1 cellular context compared by ENCODE assay signal in the genomic region with DNA sequence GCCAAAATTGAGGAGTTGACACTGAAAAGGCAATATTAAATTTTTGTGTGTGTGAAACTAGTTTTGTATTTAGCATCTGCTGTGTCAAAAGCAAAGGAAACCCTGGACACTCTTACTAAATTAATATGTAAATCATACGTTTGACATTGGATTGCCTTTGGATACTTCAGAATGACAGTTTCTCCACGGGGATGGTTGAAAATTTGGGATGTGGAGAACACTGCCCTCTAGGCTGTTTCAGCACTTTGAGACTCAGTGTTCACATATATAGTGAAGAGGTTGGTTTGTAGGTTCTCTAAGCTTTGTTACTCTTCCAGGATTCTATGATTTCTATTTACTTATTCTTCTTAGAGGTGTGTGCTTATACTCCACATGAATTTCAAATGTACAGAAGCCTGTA.
TF ChIP-seq lines count a peak whose summit lies in the region.

No MANE protein-coding gene starts in this region.

TF ChIP-seq in liver, 16 proteins besides CTCF, POLR2A, EP300 and RAD21 (continued from another document):
- TF ChIP-seq, protein P1, sequence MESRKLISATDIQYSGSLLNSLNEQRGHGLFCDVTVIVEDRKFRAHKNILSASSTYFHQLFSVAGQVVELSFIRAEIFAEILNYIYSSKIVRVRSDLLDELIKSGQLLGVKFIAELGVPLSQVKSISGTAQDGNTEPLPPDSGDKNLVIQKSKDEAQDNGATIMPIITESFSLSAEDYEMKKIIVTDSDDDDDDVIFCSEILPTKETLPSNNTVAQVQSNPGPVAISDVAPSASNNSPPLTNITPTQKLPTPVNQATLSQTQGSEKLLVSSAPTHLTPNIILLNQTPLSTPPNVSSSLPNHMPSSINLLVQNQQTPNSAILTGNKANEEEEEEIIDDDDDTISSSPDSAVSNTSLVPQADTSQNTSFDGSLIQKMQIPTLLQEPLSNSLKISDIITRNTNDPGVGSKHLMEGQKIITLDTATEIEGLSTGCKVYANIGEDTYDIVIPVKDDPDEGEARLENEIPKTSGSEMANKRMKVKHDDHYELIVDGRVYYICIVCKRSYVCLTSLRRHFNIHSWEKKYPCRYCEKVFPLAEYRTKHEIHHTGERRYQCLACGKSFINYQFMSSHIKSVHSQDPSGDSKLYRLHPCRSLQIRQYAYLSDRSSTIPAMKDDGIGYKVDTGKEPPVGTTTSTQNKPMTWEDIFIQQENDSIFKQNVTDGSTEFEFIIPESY (IDR thresholded peaks at IDR 0.05), result no peak
